Comparison of ENCODE assay signal across 1 cellular context in the genomic region with DNA sequence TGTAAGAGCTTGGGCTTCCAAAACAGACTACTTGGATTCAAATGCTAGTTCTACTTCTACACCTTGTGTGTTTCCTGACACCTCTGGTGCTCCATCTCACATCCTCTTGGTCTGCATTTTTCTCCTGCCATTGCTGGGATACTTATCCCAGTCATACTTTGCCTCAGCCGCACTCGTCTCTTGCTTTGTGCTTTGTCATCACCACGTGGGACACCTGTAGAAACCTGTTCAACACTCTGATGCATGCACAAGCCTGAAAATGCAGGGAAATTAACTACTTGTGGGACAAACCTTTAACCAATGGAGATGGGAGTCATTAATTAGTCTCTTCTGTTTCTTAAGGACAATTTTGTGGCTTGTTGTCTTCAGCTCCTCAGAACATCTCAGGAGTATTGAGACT.
TF ChIP-seq lines count a peak whose summit lies in the region.

No MANE protein-coding gene starts in this region.

TF ChIP-seq in GM23338, 12 proteins besides CTCF, POLR2A, EP300 and RAD21 (continued from another document):
- TF ChIP-seq, protein P1, sequence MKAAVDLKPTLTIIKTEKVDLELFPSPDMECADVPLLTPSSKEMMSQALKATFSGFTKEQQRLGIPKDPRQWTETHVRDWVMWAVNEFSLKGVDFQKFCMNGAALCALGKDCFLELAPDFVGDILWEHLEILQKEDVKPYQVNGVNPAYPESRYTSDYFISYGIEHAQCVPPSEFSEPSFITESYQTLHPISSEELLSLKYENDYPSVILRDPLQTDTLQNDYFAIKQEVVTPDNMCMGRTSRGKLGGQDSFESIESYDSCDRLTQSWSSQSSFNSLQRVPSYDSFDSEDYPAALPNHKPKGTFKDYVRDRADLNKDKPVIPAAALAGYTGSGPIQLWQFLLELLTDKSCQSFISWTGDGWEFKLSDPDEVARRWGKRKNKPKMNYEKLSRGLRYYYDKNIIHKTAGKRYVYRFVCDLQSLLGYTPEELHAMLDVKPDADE (IDR thresholded peaks at IDR 0.05), result no peak
